ENCODE assay signal across 16 cellular contexts in the genomic region with DNA sequence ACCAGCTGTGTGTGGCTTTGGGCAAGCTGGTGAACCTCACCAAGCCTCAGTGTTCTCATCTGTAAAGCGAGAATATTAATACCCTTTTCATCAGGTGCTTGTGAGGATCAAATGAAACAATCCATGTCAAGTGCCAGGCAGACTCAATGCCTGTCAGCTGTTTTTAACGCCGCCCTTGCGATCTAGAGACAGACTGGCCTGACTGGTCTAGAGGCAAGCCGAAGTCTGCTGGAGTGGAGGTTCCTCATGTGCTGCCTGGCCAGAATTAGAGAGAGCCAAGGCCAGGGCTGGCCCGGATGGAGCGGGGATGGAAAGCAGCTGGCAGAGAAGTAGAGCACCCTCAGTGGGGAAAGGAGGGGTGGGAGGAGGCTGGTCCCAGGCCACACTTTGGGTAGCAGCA.
DNase-seq lines count a peak whose midpoint lies in the region; ATAC-seq and TF ChIP-seq lines count a peak whose summit lies in the region.
"Had no signal": no experiment of that assay in that cellular context is flagged by ENCODE, and none has a peak within 500 bp of the region (broad histone marks: within the 10 kb centered on the region; RNA-seq: fewer than 3 reads in every experiment).

No MANE protein-coding gene starts in this region.

- H3K36me3 ChIP-seq in adrenal gland (replicated peaks in 1 of 2) (no peaks in the 10 kb centered on the region), psoas muscle (ENCODE audit: insufficient read depth in 1 of 2, low read depth in 1 of 2) (no peaks in the 10 kb centered on the region)
- H3K36me3 ChIP-seq: thoracic aorta had no signal

- no peaks in the 10 kb centered on the region for H3K27me3 ChIP-seq in adrenal gland
- H3K27me3 ChIP-seq in right cardiac atrium (ENCODE audit: control insufficient read depth, insufficient read depth): no peaks in the 10 kb centered on the region
- no peaks in the 10 kb centered on the region for H3K27me3 ChIP-seq in psoas muscle (ENCODE audit: insufficient read depth in 3 of 3, low read length in 2 of 3)

- peaks cover 9 to 10% of the 10 kb centered on the region in 2 donors for H3K4me1 ChIP-seq in adrenal gland (replicated peaks in 1 of 2)
- H3K4me1 ChIP-seq in right cardiac atrium (ENCODE audit: control insufficient read depth, insufficient read depth, low read length): peaks cover 8% of the 10 kb centered on the region
- H3K4me1 ChIP-seq in psoas muscle: no peaks in the 10 kb centered on the region

- TF ChIP-seq POLR2A in adrenal gland (IDR thresholded peaks at IDR 0.05): no peak

- TF ChIP-seq CTCF in adrenal gland (IDR thresholded peaks at IDR 0.05) (no peak), psoas muscle (IDR thresholded peaks at IDR 0.05) (no peak), GM13976 (IDR thresholded peaks at IDR 0.05; ENCODE audit: borderline replicate concordance, control extremely low read depth, extremely low read depth, insufficient read depth, missing control alignments) (no peak)

- peak; percentile 81 to 82 for ATAC-seq in right cardiac atrium
- ATAC-seq in psoas muscle: peak; percentile 21 to 69 (median 54)
- no peak for ATAC-seq in GM19023 (IDR thresholded peaks at IDR 0.05; ENCODE audit: unreplicated experiment)
- no peak for ATAC-seq in HG02763 (IDR thresholded peaks at IDR 0.05; ENCODE audit: unreplicated experiment)

- DNase-seq in CD1c-positive myeloid dendritic cell (ENCODE audit: extremely low spot score): peak; percentile 21
- DNase-seq in adrenal gland: peak; percentile 45 to 83 (median 73)
- peak; percentile 58 to 87 (median 86) for DNase-seq in right cardiac atrium
- DNase-seq in psoas muscle: peak in 1 of 2 donors; percentile 60
- DNase-seq in GM13976 (ENCODE audit: low spot score): no peak
- no peak for DNase-seq in NCI-H1694 (lab: John Stamatoyannopoulos, UW)
- DNase-seq: activated naive CD4-positive, alpha-beta T cell treated with anti-CD3 and anti-CD28 coated beads, Interleukin-2, amount 10 ng/mL, durations not matched to agents 7 days and 5 days; effector CD4-positive, alpha-beta T cell; foreskin fibroblast; mesenchymal stem cell; NCI-H187; occipital lobe; RPMI8226 had no signal

- WGBS in adrenal gland, 4 donors: 43 to 49% (median 44%) methylated on average over 7 of the region's 7 CpGs
- 43% methylated on average over 7 of the region's 7 CpGs for WGBS in right cardiac atrium
- 25 to 51% (median 32%) methylated on average over 7 of the region's 7 CpGs for WGBS in psoas muscle, 3 donors

- H3K9me3 ChIP-seq in adrenal gland (replicated peaks in 1 of 3) (no peaks in the 10 kb centered on the region), right cardiac atrium (ENCODE audit: control insufficient read depth, low read length) (no peaks in the 10 kb centered on the region), psoas muscle (no peaks in the 10 kb centered on the region)
- H3K9me3 ChIP-seq: thoracic aorta had no signal

- H3K27ac ChIP-seq in adrenal gland (peak overlapping the region in 4 of 5 donors; percentile 27 to 83 (median 58)), right cardiac atrium (ENCODE audit: low read length) (peak overlapping the region; percentile 66), psoas muscle (no peak overlapping the region)

- in situ Hi-C loops in GM13976 (cut with MboI; ENCODE audit: low sequenced_read_pairs, unreplicated experiment): no loop called here

- intact Hi-C loops in adrenal gland (cut with DNase I): no loop called here
- intact Hi-C loops in right cardiac atrium (cut with DNase I): no loop called here
- intact Hi-C loops in psoas muscle (cut with DNase I): no loop called here

- no peak overlapping the region for H3K4me3 ChIP-seq in adrenal gland
- no peak overlapping the region for H3K4me3 ChIP-seq in right cardiac atrium (ENCODE audit: low read length)
- H3K4me3 ChIP-seq in psoas muscle: no peak overlapping the region
- H3K4me3 ChIP-seq: thoracic aorta had no signal

Comparison
In these comparisons a context has a peak if more than half of its experiments do, and no peak if none do; other contexts are left out.
1. DNase-seq: peak in CD1c-positive myeloid dendritic cell (single experiment), adrenal gland (7 of 7) and right cardiac atrium (3 of 3); none in GM13976 (single experiment) and NCI-H1694 (single experiment).
2. ATAC-seq: peak in right cardiac atrium (2 of 2) and psoas muscle (4 of 4); none in GM19023 (single experiment) and HG02763 (single experiment).